Comparison of ENCODE assay signal across 1 cellular context in the genomic region with DNA sequence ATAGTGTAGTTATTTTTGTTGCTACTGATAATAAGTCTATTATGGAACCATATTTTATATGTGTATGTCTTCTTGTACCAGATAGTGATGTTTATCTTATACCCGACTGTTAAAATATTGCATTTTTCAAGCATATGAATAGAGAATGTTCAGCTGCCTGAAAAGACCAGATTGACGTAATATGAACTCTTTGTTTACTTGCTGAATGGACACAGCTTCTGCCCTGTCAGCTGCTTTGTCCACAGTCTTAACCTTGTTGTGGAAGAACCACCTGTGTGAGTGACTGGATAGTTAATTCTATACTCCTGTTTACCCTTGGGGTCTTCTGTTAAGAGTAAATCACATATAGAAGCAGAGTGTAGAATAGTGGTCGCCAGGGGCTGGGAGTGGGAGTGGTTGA.
TF ChIP-seq lines count a peak whose summit lies in the region.

No MANE protein-coding gene starts in this region.

TF ChIP-seq in HepG2, 621 proteins besides CTCF, POLR2A, EP300 and RAD21 (continued from another document):
- TF ChIP-seq, protein P1, sequence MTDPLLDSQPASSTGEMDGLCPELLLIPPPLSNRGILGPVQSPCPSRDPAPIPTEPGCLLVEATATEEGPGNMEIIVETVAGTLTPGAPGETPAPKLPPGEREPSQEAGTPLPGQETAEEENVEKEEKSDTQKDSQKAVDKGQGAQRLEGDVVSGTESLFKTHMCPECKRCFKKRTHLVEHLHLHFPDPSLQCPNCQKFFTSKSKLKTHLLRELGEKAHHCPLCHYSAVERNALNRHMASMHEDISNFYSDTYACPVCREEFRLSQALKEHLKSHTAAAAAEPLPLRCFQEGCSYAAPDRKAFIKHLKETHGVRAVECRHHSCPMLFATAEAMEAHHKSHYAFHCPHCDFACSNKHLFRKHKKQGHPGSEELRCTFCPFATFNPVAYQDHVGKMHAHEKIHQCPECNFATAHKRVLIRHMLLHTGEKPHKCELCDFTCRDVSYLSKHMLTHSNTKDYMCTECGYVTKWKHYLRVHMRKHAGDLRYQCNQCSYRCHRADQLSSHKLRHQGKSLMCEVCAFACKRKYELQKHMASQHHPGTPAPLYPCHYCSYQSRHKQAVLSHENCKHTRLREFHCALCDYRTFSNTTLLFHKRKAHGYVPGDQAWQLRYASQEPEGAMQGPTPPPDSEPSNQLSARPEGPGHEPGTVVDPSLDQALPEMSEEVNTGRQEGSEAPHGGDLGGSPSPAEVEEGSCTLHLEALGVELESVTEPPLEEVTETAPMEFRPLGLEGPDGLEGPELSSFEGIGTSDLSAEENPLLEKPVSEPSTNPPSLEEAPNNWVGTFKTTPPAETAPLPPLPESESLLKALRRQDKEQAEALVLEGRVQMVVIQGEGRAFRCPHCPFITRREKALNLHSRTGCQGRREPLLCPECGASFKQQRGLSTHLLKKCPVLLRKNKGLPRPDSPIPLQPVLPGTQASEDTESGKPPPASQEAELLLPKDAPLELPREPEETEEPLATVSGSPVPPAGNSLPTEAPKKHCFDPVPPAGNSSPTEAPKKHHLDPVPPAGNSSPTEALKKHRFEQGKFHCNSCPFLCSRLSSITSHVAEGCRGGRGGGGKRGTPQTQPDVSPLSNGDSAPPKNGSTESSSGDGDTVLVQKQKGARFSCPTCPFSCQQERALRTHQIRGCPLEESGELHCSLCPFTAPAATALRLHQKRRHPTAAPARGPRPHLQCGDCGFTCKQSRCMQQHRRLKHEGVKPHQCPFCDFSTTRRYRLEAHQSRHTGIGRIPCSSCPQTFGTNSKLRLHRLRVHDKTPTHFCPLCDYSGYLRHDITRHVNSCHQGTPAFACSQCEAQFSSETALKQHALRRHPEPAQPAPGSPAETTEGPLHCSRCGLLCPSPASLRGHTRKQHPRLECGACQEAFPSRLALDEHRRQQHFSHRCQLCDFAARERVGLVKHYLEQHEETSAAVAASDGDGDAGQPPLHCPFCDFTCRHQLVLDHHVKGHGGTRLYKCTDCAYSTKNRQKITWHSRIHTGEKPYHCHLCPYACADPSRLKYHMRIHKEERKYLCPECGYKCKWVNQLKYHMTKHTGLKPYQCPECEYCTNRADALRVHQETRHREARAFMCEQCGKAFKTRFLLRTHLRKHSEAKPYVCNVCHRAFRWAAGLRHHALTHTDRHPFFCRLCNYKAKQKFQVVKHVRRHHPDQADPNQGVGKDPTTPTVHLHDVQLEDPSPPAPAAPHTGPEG (CRISPR knock-in tag; IDR thresholded peaks at IDR 0.05), result no peak
- TF ChIP-seq, protein P2, sequence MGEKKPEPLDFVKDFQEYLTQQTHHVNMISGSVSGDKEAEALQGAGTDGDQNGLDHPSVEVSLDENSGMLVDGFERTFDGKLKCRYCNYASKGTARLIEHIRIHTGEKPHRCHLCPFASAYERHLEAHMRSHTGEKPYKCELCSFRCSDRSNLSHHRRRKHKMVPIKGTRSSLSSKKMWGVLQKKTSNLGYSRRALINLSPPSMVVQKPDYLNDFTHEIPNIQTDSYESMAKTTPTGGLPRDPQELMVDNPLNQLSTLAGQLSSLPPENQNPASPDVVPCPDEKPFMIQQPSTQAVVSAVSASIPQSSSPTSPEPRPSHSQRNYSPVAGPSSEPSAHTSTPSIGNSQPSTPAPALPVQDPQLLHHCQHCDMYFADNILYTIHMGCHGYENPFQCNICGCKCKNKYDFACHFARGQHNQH (CRISPR knock-in tag; IDR thresholded peaks at IDR 0.05), result no peak
- TF ChIP-seq SAFB2 (CRISPR knock-in tag; IDR thresholded peaks at IDR 0.05; ENCODE audit: borderline replicate concordance, low read depth) (no peak), KLF11 (CRISPR knock-in tag; IDR thresholded peaks at IDR 0.05) (no peak), FOXM1 (CRISPR knock-in tag; IDR thresholded peaks at IDR 0.05) (no peak), ZNF329 (CRISPR knock-in tag; IDR thresholded peaks at IDR 0.05; ENCODE audit: low read depth) (no peak), GATAD2A (CRISPR knock-in tag; IDR thresholded peaks at IDR 0.05) (peak; percentile 31; the same call in 1 of the 2 replicates), ZNF24 (IDR thresholded peaks at IDR 0.05) (no peak), MAFK (conservative IDR thresholded peaks at IDR 0.05 in 1 of 2, IDR thresholded peaks at IDR 0.05 in 1 of 2; ENCODE audit: low read length in 2 of 2) (peak; percentile 62 to 67; a peak in 3 of 4 replicates), ZFP82 (CRISPR knock-in tag; IDR thresholded peaks at IDR 0.05; ENCODE audit: borderline replicate concordance) (no peak), FOXO1 (CRISPR knock-in tag; IDR thresholded peaks at IDR 0.05) (no peak), FOXA1 (IDR thresholded peaks at IDR 0.05) (no peak), FOXA1 (CRISPR knock-in tag; IDR thresholded peaks at IDR 0.05) (0 out of 2 replicates have a peak, but pooled peaks have one; percentile 46), ERF (CRISPR knock-in tag; IDR thresholded peaks at IDR 0.05) (no peak), CENPT (CRISPR knock-in tag; IDR thresholded peaks at IDR 0.05; ENCODE audit: low read depth) (no peak), MAFF (IDR thresholded peaks at IDR 0.05; ENCODE audit: low read depth, low read length) (peak; percentile 74)
- TF ChIP-seq, protein P3, sequence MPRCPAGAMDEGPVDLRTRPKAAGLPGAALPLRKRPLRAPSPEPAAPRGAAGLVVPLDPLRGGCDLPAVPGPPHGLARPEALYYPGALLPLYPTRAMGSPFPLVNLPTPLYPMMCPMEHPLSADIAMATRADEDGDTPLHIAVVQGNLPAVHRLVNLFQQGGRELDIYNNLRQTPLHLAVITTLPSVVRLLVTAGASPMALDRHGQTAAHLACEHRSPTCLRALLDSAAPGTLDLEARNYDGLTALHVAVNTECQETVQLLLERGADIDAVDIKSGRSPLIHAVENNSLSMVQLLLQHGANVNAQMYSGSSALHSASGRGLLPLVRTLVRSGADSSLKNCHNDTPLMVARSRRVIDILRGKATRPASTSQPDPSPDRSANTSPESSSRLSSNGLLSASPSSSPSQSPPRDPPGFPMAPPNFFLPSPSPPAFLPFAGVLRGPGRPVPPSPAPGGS (CRISPR knock-in tag; IDR thresholded peaks at IDR 0.05), result no peak
- TF ChIP-seq, protein P4, sequence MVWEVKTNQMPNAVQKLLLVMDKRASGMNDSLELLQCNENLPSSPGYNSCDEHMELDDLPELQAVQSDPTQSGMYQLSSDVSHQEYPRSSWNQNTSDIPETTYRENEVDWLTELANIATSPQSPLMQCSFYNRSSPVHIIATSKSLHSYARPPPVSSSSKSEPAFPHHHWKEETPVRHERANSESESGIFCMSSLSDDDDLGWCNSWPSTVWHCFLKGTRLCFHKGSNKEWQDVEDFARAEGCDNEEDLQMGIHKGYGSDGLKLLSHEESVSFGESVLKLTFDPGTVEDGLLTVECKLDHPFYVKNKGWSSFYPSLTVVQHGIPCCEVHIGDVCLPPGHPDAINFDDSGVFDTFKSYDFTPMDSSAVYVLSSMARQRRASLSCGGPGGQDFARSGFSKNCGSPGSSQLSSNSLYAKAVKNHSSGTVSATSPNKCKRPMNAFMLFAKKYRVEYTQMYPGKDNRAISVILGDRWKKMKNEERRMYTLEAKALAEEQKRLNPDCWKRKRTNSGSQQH (CRISPR knock-in tag; IDR thresholded peaks at IDR 0.05; ENCODE audit: low read depth), result no peak
- TF ChIP-seq, protein P5, sequence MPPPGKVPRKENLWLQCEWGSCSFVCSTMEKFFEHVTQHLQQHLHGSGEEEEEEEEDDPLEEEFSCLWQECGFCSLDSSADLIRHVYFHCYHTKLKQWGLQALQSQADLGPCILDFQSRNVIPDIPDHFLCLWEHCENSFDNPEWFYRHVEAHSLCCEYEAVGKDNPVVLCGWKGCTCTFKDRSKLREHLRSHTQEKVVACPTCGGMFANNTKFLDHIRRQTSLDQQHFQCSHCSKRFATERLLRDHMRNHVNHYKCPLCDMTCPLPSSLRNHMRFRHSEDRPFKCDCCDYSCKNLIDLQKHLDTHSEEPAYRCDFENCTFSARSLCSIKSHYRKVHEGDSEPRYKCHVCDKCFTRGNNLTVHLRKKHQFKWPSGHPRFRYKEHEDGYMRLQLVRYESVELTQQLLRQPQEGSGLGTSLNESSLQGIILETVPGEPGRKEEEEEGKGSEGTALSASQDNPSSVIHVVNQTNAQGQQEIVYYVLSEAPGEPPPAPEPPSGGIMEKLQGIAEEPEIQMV (CRISPR knock-in tag; IDR thresholded peaks at IDR 0.05; ENCODE audit: low read depth), result no peak
